In genomic region chr20:1567392-1568165, GRCh38 we compare ENCODE assay signal across 13 cellular contexts. TPM values are rescaled to one million over a fixed set of nuclear protein-coding genes. Genes with fewer than 3 reads are reported as not detected.
DNase-seq lines count a peak whose midpoint lies in the region; ATAC-seq and TF ChIP-seq lines count a peak whose summit lies in the region.
"Had no signal": no experiment of that assay in that cellular context is flagged by ENCODE, and none has a peak within 500 bp of the region (broad histone marks: within the 10 kb centered on the region; RNA-seq: fewer than 3 reads in every experiment).

No MANE protein-coding gene starts in this region.

- no peaks in the 10 kb centered on the region for H3K4me1 ChIP-seq in hepatocyte (ENCODE audit: insufficient read depth)
- H3K4me1 ChIP-seq: pancreas had no signal

- DNase-seq in AG08395 (ENCODE audit: low spot score) (peak; percentile 69), HFFc6 (peak; percentile 73), SIG-M5 treated with dmso at 0.1 percent for 504 hours (lab: John Stamatoyannopoulos, UW; ENCODE audit: unreplicated experiment) (peak; percentile 90), hepatocyte (ENCODE audit: low spot score) (peak; percentile 1), NCI-H1930 (lab: John Stamatoyannopoulos, UW) (no peak), KG1 (lab: John Stamatoyannopoulos, UW) (no peak)
- no peak for DNase-seq in activated naive CD8-positive, alpha-beta T cell treated with anti-CD3 and anti-CD28 coated beads for 36 hours
- DNase-seq: activated naive CD4-positive, alpha-beta T cell treated with anti-CD3 and anti-CD28 coated beads, Interleukin-2, amount 50 U/mL, for 16 hours; effector memory CD8-positive, alpha-beta T cell; kidney; pancreas had no signal

- no peak for ATAC-seq in GM21390 (IDR thresholded peaks at IDR 0.05; ENCODE audit: unreplicated experiment)
- ATAC-seq: activated CD4-positive, CD25-positive, alpha-beta regulatory T cell treated with anti-CD3 and anti-CD28 coated beads, Interleukin-2, amount 50 U/mL, for 24 hours; effector memory CD8-positive, alpha-beta T cell had no signal

- H3K4me2 ChIP-seq in hepatocyte = no peak overlapping the region

- peak overlapping the region; percentile 77 for H3K27ac Mint-ChIP-seq in HFFc6
- H3K27ac Mint-ChIP-seq in activated naive CD8-positive, alpha-beta T cell treated with anti-CD3 and anti-CD28 coated beads for 36 hours = no peak overlapping the region

- no peak overlapping the region for H2AFZ ChIP-seq in hepatocyte

- H3K79me2 ChIP-seq in hepatocyte = no peaks in the 10 kb centered on the region

- H3K9me3 ChIP-seq in hepatocyte (ENCODE audit: low read depth) = no peaks in the 10 kb centered on the region
- H3K9me3 ChIP-seq: pancreas had no signal

- no peaks in the 10 kb centered on the region for H4K20me1 ChIP-seq in hepatocyte (ENCODE audit: insufficient read depth, poor library complexity, severe bottlenecking)

- H3K4me3 ChIP-seq in hepatocyte = no peak overlapping the region
- H3K4me3 ChIP-seq: pancreas had no signal

- H3K27ac ChIP-seq in hepatocyte = no peak overlapping the region
- H3K27ac ChIP-seq: pancreas had no signal

- WGBS in hepatocyte (ENCODE audit: low lambda C conversion rate, missing lambda C conversion rate) = 84% methylated on average over 6 of the region's 6 CpGs

- no peaks in the 10 kb centered on the region for H3K27me3 ChIP-seq in hepatocyte

- peak overlapping the region; percentile 60 for H3K4me3 Mint-ChIP-seq in HFFc6
- H3K4me3 Mint-ChIP-seq in activated naive CD8-positive, alpha-beta T cell treated with anti-CD3 and anti-CD28 coated beads for 36 hours = no peak overlapping the region
- H3K4me3 Mint-ChIP-seq: effector memory CD8-positive, alpha-beta T cell had no signal

- H3K36me3 ChIP-seq in hepatocyte (replicated peaks; ENCODE audit: insufficient read depth, low read depth) = no peaks in the 10 kb centered on the region
- H3K36me3 ChIP-seq: pancreas had no signal

- no peaks in the 10 kb centered on the region for H3K9me2 ChIP-seq in hepatocyte (replicated peaks; ENCODE audit: insufficient read depth)

- peaks cover 25% of the 10 kb centered on the region for H3K9me3 Mint-ChIP-seq in HFFc6
- peaks cover 14% of the 10 kb centered on the region for H3K9me3 Mint-ChIP-seq in activated naive CD8-positive, alpha-beta T cell treated with anti-CD3 and anti-CD28 coated beads for 36 hours
- H3K9me3 Mint-ChIP-seq: effector memory CD8-positive, alpha-beta T cell had no signal

- TF ChIP-seq CTCF in HFFc6 (IDR thresholded peaks at IDR 0.05) (no peak), hepatocyte (IDR thresholded peaks at IDR 0.05; ENCODE audit: poor library complexity) (no peak)

- H3K27me3 Mint-ChIP-seq in HFFc6 (ENCODE audit: insufficient read depth) = peaks cover 17% of the 10 kb centered on the region
- no peaks in the 10 kb centered on the region for H3K27me3 Mint-ChIP-seq in activated naive CD8-positive, alpha-beta T cell treated with anti-CD3 and anti-CD28 coated beads for 36 hours

- H3K36me3 Mint-ChIP-seq in HFFc6 (ENCODE audit: low read depth) = peaks cover 9% of the 10 kb centered on the region
- peaks cover 32% of the 10 kb centered on the region for H3K36me3 Mint-ChIP-seq in activated naive CD8-positive, alpha-beta T cell treated with anti-CD3 and anti-CD28 coated beads for 36 hours

- H3K4me1 Mint-ChIP-seq in HFFc6 (ENCODE audit: low read depth) = peaks cover 39% of the 10 kb centered on the region
- peaks cover 4% of the 10 kb centered on the region for H3K4me1 Mint-ChIP-seq in activated naive CD8-positive, alpha-beta T cell treated with anti-CD3 and anti-CD28 coated beads for 36 hours

RNA-seq across cellular contexts. Expression of gene SIRPD, which starts 10.1 kb away (rescaled TPM):
- total RNA-seq in HFFc6 (2021; fragmentation: NEBNext Ultra II Directional; extraction: Animal tissue kit (Norgen Biotek cat#: 25700)) = not detected
- total RNA-seq in hepatocyte = not detected in 2 replicates
- not detected in 2 replicates for polyA plus RNA-seq in hepatocyte
- total RNA-seq in activated naive CD8-positive, alpha-beta T cell treated with anti-CD3 and anti-CD28 coated beads for 36 hours = under 1 TPM in 1 of 2 experiments, not detected in 1; 0.28 TPM
- total RNA-seq: pancreas had no signal
- polyA plus RNA-seq: pancreas had no signal

RNA-seq across cellular contexts. Expression of gene SIRPB1, which starts 52.2 kb away (rescaled TPM):
- total RNA-seq in HFFc6 (2021; fragmentation: NEBNext Ultra II Directional; extraction: Animal tissue kit (Norgen Biotek cat#: 25700)) = not detected
- total RNA-seq in hepatocyte = 0.12 and 0.97 TPM in 2 replicates
- polyA plus RNA-seq in hepatocyte = 0.33 and 0.57 TPM in 2 replicates
- total RNA-seq in activated naive CD8-positive, alpha-beta T cell treated with anti-CD3 and anti-CD28 coated beads for 36 hours = 1 to 10 TPM; 4.3 to 4.5 TPM

Comparison
In these comparisons a context has a peak if more than half of its experiments do, and no peak if none do; other contexts are left out.
1. DNase-seq: peak in AG08395 (single experiment), HFFc6 (single experiment), SIG-M5 treated with dmso at 0.1 percent for 504 hours (single experiment) and hepatocyte (single experiment); none in NCI-H1930 (0 of 2), KG1 (single experiment) and activated naive CD8-positive, alpha-beta T cell treated with anti-CD3 and anti-CD28 coated beads for 36 hours (single experiment).